In the genomic region with DNA sequence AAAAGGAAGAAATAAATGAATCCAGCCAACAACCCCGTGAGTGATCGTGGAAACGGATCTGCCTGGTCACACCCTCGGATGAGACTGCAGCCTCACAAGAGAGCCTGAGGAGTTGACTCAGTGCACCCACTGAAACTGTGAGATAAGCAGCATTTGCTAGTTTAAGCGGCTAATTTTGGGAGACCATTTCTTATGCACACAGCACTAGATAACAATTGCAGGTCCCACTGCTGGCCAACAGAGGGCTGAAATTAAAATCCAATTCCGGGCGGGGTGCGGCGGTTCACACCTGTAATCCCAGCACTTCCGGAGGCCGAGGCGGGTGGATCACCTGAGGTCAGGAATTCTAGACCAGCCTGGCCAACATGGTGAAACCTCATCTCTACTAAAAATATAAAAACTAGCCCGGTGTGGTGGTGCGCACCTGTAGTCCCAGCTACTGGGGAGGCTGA, we compare ENCODE assay signal across 1 cellular context.
A peak's percentile ranks its signal among the peaks of the same experiment; 100 is the strongest.
TF ChIP-seq lines count a peak whose summit lies in the region.

No MANE protein-coding gene starts in this region.

TF ChIP-seq in K562, 482 proteins besides CTCF, POLR2A, EP300 and RAD21 (continued from another document and continues in another):
- TF ChIP-seq, protein P1, sequence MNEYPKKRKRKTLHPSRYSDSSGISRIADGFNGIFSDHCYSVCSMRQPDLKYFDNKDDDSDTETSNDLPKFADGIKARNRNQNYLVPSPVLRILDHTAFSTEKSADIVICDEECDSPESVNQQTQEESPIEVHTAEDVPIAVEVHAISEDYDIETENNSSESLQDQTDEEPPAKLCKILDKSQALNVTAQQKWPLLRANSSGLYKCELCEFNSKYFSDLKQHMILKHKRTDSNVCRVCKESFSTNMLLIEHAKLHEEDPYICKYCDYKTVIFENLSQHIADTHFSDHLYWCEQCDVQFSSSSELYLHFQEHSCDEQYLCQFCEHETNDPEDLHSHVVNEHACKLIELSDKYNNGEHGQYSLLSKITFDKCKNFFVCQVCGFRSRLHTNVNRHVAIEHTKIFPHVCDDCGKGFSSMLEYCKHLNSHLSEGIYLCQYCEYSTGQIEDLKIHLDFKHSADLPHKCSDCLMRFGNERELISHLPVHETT (CRISPR knock-in tag; conservative IDR thresholded peaks at IDR 0.05 in 1 of 2, IDR thresholded peaks at IDR 0.05 in 1 of 2) = 0 out of 4 replicates have a peak, but pooled peaks of 1 of the 2 experiments have one; percentile 31
- TF ChIP-seq POLR3G (IDR thresholded peaks at IDR 0.05; ENCODE audit: extremely low read depth, insufficient read length, insufficient replicate concordance) = no peak
- TF ChIP-seq PHF8 (IDR thresholded peaks at IDR 0.05; ENCODE audit: borderline replicate concordance, low read length) = no peak
- TF ChIP-seq, protein P2, sequence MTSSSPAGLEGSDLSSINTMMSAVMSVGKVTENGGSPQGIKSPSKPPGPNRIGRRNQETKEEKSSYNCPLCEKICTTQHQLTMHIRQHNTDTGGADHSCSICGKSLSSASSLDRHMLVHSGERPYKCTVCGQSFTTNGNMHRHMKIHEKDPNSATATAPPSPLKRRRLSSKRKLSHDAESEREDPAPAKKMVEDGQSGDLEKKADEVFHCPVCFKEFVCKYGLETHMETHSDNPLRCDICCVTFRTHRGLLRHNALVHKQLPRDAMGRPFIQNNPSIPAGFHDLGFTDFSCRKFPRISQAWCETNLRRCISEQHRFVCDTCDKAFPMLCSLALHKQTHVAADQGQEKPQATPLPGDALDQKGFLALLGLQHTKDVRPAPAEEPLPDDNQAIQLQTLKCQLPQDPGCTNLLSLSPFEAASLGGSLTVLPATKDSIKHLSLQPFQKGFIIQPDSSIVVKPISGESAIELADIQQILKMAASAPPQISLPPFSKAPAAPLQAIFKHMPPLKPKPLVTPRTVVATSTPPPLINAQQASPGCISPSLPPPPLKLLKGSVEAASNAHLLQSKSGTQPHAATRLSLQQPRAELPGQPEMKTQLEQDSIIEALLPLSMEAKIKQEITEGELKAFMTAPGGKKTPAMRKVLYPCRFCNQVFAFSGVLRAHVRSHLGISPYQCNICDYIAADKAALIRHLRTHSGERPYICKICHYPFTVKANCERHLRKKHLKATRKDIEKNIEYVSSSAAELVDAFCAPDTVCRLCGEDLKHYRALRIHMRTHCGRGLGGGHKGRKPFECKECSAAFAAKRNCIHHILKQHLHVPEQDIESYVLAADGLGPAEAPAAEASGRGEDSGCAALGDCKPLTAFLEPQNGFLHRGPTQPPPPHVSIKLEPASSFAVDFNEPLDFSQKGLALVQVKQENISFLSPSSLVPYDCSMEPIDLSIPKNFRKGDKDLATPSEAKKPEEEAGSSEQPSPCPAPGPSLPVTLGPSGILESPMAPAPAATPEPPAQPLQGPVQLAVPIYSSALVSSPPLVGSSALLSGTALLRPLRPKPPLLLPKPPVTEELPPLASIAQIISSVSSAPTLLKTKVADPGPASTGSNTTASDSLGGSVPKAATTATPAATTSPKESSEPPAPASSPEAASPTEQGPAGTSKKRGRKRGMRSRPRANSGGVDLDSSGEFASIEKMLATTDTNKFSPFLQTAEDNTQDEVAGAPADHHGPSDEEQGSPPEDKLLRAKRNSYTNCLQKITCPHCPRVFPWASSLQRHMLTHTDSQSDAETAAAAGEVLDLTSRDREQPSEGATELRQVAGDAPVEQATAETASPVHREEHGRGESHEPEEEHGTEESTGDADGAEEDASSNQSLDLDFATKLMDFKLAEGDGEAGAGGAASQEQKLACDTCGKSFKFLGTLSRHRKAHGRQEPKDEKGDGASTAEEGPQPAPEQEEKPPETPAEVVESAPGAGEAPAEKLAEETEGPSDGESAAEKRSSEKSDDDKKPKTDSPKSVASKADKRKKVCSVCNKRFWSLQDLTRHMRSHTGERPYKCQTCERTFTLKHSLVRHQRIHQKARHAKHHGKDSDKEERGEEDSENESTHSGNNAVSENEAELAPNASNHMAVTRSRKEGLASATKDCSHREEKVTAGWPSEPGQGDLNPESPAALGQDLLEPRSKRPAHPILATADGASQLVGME (CRISPR knock-in tag; IDR thresholded peaks at IDR 0.05) = no peak
- no peak for TF ChIP-seq ZC3H4 (CRISPR knock-in tag; IDR thresholded peaks at IDR 0.05; ENCODE audit: borderline replicate concordance)
- no peak for TF ChIP-seq FOXJ2 (tag; IDR thresholded peaks at IDR 0.05)
- TF ChIP-seq, protein P3, sequence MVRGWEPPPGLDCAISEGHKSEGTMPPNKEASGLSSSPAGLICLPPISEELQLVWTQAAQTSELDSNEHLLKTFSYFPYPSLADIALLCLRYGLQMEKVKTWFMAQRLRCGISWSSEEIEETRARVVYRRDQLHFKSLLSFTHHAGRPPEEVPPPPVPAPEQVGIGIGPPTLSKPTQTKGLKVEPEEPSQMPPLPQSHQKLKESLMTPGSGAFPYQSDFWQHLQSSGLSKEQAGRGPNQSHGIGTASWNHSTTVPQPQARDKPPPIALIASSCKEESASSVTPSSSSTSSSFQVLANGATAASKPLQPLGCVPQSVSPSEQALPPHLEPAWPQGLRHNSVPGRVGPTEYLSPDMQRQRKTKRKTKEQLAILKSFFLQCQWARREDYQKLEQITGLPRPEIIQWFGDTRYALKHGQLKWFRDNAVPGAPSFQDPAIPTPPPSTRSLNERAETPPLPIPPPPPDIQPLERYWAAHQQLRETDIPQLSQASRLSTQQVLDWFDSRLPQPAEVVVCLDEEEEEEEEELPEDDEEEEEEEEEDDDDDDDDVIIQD (CRISPR knock-in tag; IDR thresholded peaks at IDR 0.05) = no peak
- TF ChIP-seq, protein P4, sequence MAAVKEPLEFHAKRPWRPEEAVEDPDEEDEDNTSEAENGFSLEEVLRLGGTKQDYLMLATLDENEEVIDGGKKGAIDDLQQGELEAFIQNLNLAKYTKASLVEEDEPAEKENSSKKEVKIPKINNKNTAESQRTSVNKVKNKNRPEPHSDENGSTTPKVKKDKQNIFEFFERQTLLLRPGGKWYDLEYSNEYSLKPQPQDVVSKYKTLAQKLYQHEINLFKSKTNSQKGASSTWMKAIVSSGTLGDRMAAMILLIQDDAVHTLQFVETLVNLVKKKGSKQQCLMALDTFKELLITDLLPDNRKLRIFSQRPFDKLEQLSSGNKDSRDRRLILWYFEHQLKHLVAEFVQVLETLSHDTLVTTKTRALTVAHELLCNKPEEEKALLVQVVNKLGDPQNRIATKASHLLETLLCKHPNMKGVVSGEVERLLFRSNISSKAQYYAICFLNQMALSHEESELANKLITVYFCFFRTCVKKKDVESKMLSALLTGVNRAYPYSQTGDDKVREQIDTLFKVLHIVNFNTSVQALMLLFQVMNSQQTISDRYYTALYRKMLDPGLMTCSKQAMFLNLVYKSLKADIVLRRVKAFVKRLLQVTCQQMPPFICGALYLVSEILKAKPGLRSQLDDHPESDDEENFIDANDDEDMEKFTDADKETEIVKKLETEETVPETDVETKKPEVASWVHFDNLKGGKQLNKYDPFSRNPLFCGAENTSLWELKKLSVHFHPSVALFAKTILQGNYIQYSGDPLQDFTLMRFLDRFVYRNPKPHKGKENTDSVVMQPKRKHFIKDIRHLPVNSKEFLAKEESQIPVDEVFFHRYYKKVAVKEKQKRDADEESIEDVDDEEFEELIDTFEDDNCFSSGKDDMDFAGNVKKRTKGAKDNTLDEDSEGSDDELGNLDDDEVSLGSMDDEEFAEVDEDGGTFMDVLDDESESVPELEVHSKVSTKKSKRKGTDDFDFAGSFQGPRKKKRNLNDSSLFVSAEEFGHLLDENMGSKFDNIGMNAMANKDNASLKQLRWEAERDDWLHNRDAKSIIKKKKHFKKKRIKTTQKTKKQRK (IDR thresholded peaks at IDR 0.05; ENCODE audit: borderline replicate concordance, low read depth, low read length) = no peak
- TF ChIP-seq, protein P5, sequence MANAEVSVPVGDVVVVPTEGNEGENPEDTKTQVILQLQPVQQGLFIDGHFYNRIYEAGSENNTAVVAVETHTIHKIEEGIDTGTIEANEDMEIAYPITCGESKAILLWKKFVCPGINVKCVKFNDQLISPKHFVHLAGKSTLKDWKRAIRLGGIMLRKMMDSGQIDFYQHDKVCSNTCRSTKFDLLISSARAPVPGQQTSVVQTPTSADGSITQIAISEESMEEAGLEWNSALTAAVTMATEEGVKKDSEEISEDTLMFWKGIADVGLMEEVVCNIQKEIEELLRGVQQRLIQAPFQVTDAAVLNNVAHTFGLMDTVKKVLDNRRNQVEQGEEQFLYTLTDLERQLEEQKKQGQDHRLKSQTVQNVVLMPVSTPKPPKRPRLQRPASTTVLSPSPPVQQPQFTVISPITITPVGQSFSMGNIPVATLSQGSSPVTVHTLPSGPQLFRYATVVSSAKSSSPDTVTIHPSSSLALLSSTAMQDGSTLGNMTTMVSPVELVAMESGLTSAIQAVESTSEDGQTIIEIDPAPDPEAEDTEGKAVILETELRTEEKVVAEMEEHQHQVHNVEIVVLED (CRISPR knock-in tag; IDR thresholded peaks at IDR 0.05) = no peak
- TF ChIP-seq CBX1 (IDR thresholded peaks at IDR 0.05; ENCODE audit: low read depth) = no peak
- TF ChIP-seq, protein P6, sequence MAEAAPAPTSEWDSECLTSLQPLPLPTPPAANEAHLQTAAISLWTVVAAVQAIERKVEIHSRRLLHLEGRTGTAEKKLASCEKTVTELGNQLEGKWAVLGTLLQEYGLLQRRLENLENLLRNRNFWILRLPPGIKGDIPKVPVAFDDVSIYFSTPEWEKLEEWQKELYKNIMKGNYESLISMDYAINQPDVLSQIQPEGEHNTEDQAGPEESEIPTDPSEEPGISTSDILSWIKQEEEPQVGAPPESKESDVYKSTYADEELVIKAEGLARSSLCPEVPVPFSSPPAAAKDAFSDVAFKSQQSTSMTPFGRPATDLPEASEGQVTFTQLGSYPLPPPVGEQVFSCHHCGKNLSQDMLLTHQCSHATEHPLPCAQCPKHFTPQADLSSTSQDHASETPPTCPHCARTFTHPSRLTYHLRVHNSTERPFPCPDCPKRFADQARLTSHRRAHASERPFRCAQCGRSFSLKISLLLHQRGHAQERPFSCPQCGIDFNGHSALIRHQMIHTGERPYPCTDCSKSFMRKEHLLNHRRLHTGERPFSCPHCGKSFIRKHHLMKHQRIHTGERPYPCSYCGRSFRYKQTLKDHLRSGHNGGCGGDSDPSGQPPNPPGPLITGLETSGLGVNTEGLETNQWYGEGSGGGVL (CRISPR knock-in tag; IDR thresholded peaks at IDR 0.05) = no peak
- TF ChIP-seq RNF2 (IDR thresholded peaks at IDR 0.05) = no peak
- no peak for TF ChIP-seq HDGF (IDR thresholded peaks at IDR 0.05)
- no peak for TF ChIP-seq ZC3H8 (IDR thresholded peaks at IDR 0.05)
- TF ChIP-seq, protein P7, sequence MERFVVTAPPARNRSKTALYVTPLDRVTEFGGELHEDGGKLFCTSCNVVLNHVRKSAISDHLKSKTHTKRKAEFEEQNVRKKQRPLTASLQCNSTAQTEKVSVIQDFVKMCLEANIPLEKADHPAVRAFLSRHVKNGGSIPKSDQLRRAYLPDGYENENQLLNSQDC (CRISPR knock-in tag; IDR thresholded peaks at IDR 0.05) = no peak
- TF ChIP-seq EZH2 (IDR thresholded peaks at IDR 0.05; ENCODE audit: borderline replicate concordance, low read depth, low read length) = no peak
- TF ChIP-seq, protein P8, sequence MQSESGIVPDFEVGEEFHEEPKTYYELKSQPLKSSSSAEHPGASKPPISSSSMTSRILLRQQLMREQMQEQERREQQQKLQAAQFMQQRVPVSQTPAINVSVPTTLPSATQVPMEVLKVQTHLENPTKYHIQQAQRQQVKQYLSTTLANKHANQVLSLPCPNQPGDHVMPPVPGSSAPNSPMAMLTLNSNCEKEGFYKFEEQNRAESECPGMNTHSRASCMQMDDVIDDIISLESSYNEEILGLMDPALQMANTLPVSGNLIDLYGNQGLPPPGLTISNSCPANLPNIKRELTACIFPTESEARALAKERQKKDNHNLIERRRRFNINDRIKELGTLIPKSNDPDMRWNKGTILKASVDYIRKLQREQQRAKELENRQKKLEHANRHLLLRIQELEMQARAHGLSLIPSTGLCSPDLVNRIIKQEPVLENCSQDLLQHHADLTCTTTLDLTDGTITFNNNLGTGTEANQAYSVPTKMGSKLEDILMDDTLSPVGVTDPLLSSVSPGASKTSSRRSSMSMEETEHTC (IDR thresholded peaks at IDR 0.05) = no peak
- no peak for TF ChIP-seq ZNF766 (CRISPR knock-in tag; conservative IDR thresholded peaks at IDR 0.05)
- no peak for TF ChIP-seq XRCC5 (IDR thresholded peaks at IDR 0.05; ENCODE audit: low read depth, low read length)
- TF ChIP-seq PRMT5 (CRISPR knock-in tag; IDR thresholded peaks at IDR 0.05) = no peak
- no peak for TF ChIP-seq PHTF2 (CRISPR knock-in tag; IDR thresholded peaks at IDR 0.05)
- no peak for TF ChIP-seq SMAD4 (CRISPR knock-in tag; conservative IDR thresholded peaks at IDR 0.05)
- no peak for TF ChIP-seq FOXA1 (IDR thresholded peaks at IDR 0.05; ENCODE audit: borderline replicate concordance)
- TF ChIP-seq XRCC3 (IDR thresholded peaks at IDR 0.05) = no peak
- 0 out of 2 replicates have a peak, but pooled peaks have one; percentile 8 for TF ChIP-seq SMC3 (conservative IDR thresholded peaks at IDR 0.05; ENCODE audit: insufficient read depth, low read depth, low read length)
- TF ChIP-seq CCNT2 (IDR thresholded peaks at IDR 0.05; ENCODE audit: borderline replicate concordance, extremely low read depth, insufficient read length, low read depth, low read length) = no peak
- TF ChIP-seq BRCA1 (IDR thresholded peaks at IDR 0.05) = no peak
- TF ChIP-seq BRCA1 (CRISPR knock-in tag; IDR thresholded peaks at IDR 0.05) = no peak
- no peak for TF ChIP-seq SMAD1 (IDR thresholded peaks at IDR 0.05; ENCODE audit: low read depth, low read length, partially characterized antibody)
- TF ChIP-seq, protein P9, sequence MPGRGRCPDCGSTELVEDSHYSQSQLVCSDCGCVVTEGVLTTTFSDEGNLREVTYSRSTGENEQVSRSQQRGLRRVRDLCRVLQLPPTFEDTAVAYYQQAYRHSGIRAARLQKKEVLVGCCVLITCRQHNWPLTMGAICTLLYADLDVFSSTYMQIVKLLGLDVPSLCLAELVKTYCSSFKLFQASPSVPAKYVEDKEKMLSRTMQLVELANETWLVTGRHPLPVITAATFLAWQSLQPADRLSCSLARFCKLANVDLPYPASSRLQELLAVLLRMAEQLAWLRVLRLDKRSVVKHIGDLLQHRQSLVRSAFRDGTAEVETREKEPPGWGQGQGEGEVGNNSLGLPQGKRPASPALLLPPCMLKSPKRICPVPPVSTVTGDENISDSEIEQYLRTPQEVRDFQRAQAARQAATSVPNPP (IDR thresholded peaks at IDR 0.05; ENCODE audit: borderline replicate concordance, insufficient read depth, insufficient read length) = no peak
- TF ChIP-seq RB1 (IDR thresholded peaks at IDR 0.05; ENCODE audit: low read depth) = no peak
- no peak for TF ChIP-seq RBFOX2 (IDR thresholded peaks at IDR 0.05; ENCODE audit: low read depth, low read length)
- TF ChIP-seq HDAC6 (IDR thresholded peaks at IDR 0.05; ENCODE audit: low read depth, low read length) = no peak
- peak; percentile 58; the same call in 1 of the 2 replicates for TF ChIP-seq TARDBP (IDR thresholded peaks at IDR 0.05)
- no peak for TF ChIP-seq CBX8 (IDR thresholded peaks at IDR 0.05; ENCODE audit: borderline replicate concordance, extremely low read depth, low read depth, low read length, poor library complexity, severe bottlenecking)
- no peak for TF ChIP-seq WHSC1 (IDR thresholded peaks at IDR 0.05; ENCODE audit: low read length)
- no peak for TF ChIP-seq RHOXF2B (CRISPR knock-in tag; conservative IDR thresholded peaks at IDR 0.05)
- TF ChIP-seq, protein P10, sequence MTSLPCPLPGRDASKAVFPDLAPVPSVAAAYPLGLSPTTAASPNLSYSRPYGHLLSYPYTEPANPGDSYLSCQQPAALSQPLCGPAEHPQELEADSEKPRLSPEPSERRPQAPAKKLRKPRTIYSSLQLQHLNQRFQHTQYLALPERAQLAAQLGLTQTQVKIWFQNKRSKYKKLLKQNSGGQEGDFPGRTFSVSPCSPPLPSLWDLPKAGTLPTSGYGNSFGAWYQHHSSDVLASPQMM (CRISPR knock-in tag; IDR thresholded peaks at IDR 0.05) = no peak
- TF ChIP-seq EP400 (IDR thresholded peaks at IDR 0.05) = 0 out of 2 replicates have a peak, but pooled peaks have one; percentile 47
- TF ChIP-seq TRIM28 (IDR thresholded peaks at IDR 0.05) = no peak; the same call in 1 of the 2 replicates
- TF ChIP-seq NCOA1 (IDR thresholded peaks at IDR 0.05; ENCODE audit: low read depth) = no peak
- no peak for TF ChIP-seq ARID2 (IDR thresholded peaks at IDR 0.05)
